Comparison of ENCODE assay signal across 10 cellular contexts in the genomic region with DNA sequence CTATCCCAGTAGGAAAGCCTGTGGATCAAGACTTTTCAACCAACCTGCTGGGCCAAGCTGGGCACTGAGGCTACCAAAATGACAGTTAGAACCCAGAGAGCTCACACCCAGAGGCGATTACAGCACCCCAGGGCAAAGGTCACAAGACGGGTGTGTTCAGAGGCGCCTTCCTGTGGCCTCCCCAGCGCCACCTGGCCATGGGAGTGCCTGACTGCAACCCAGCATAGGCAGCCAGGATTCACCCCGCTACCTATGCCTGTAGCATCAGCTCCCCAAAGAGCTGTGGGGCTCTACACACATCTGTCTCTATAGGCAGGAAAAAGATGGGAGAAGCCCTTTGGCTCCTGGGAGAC. TPM values are rescaled to one million over a fixed set of nuclear protein-coding genes. Genes with fewer than 3 reads are reported as not detected.
DNase-seq lines count a peak whose midpoint lies in the region; ATAC-seq and TF ChIP-seq lines count a peak whose summit lies in the region.
"Had no signal": no experiment of that assay in that cellular context is flagged by ENCODE, and none has a peak within 500 bp of the region (broad histone marks: within the 10 kb centered on the region; RNA-seq: fewer than 3 reads in every experiment).

No MANE protein-coding gene starts in this region.

- peaks cover 29% of the 10 kb centered on the region for H3K36me3 Mint-ChIP-seq in HFFc6 (ENCODE audit: low read depth)
- H3K36me3 Mint-ChIP-seq: CD4-positive, CD25-positive, alpha-beta regulatory T cell had no signal

- no peak overlapping the region for H3K4me3 Mint-ChIP-seq in HFFc6
- H3K4me3 Mint-ChIP-seq: CD4-positive, CD25-positive, alpha-beta regulatory T cell had no signal

- H3K27ac ChIP-seq in PC-3 (ENCODE audit: low read length) (no peak overlapping the region), caudate nucleus (ENCODE audit: low read depth, low read length) (no peak overlapping the region)

- BruUV-seq in PC-3 (replicated peaks; lab: Mats Ljungman, UMichigan) = no TSS peak

- H3K4me3 ChIP-seq in PC-3 (ENCODE audit: low read length) = no peak overlapping the region
- no peak overlapping the region for H3K4me3 ChIP-seq in fibroblast of mammary gland (ENCODE audit: control insufficient read depth, low read depth, low read length)

- H3K9ac ChIP-seq in PC-3 (ENCODE audit: low read length) = no peak overlapping the region

- no peaks in the 10 kb centered on the region for H3K27me3 ChIP-seq in PC-3 (ENCODE audit: low read length)

- H3K9me3 ChIP-seq in PC-3 (ENCODE audit: low read length) = no peaks in the 10 kb centered on the region

- no peak overlapping the region for H3K4me2 ChIP-seq in PC-3 (ENCODE audit: low read length)

- POLR2A ChIA-PET in PC-3 (lab: Charles Lee; ENCODE audit: unreplicated experiment) = no interaction called here

- no peaks in the 10 kb centered on the region for H4K20me1 ChIP-seq in PC-3 (ENCODE audit: low read length)

- H3K27me3 Mint-ChIP-seq in HFFc6 (ENCODE audit: insufficient read depth) = peaks cover 12% of the 10 kb centered on the region
- H3K27me3 Mint-ChIP-seq: CD4-positive, CD25-positive, alpha-beta regulatory T cell had no signal

- no peaks in the 10 kb centered on the region for H3K9me3 Mint-ChIP-seq in HFFc6

- no peaks in the 10 kb centered on the region for H3F3A ChIP-seq in PC-3 (ENCODE audit: low read length, unreplicated experiment)

- TF ChIP-seq CTCF in HFFc6 (IDR thresholded peaks at IDR 0.05) = peak; percentile 58
- peak; percentile 68 for TF ChIP-seq CTCF in PC-3 (conservative IDR thresholded peaks at IDR 0.05; ENCODE audit: low read depth, low read length)
- TF ChIP-seq CTCF in fibroblast of mammary gland (conservative IDR thresholded peaks at IDR 0.05; ENCODE audit: control insufficient read depth, insufficient read depth, low read depth, low read length) = peak; percentile 11

- CTCF ChIA-PET in PC-3 (lab: Charles Lee) = interaction anchor here (0.5 kb wide), 1 partner anchor 988 kb away, joined by 3 read pairs; no protein-coding TSS in a partner anchor

- H3K36me3 ChIP-seq in PC-3 (ENCODE audit: low read depth, low read length) = no peaks in the 10 kb centered on the region

- intact Hi-C loops in PC-3 (cut with micrococcal nuclease) = no loop called here

- peak; percentile 51 for ATAC-seq in PC-3

- peak; percentile 70 for DNase-seq in SIG-M5 treated with dmso at 0.1 percent for 504 hours (lab: John Stamatoyannopoulos, UW; ENCODE audit: unreplicated experiment)
- DNase-seq in SIG-M5 (lab: John Stamatoyannopoulos, UW) = no peak
- no peak for DNase-seq in HFFc6
- peak; percentile 31 for DNase-seq in PC-3
- no peak for DNase-seq in fibroblast of mammary gland (ENCODE audit: low read depth)
- DNase-seq in NCI-H2227 (lab: John Stamatoyannopoulos, UW; ENCODE audit: unreplicated experiment) = no peak
- no peak for DNase-seq in caudate nucleus (lab: John Stamatoyannopoulos, UW)
- DNase-seq in pons (ENCODE audit: low spot score) = no peak

- peaks cover 12% of the 10 kb centered on the region for H3K4me1 Mint-ChIP-seq in HFFc6 (ENCODE audit: low read depth)

- H3K4me1 ChIP-seq in PC-3 (ENCODE audit: insufficient read depth, low read length) = no peaks in the 10 kb centered on the region

- no peaks in the 10 kb centered on the region for H3K9me2 ChIP-seq in PC-3 (replicated peaks; ENCODE audit: low read length)

- no peaks in the 10 kb centered on the region for H3K79me2 ChIP-seq in PC-3 (ENCODE audit: low read length)

- H3K27ac Mint-ChIP-seq in HFFc6 = peak overlapping the region; percentile 69
- H3K27ac Mint-ChIP-seq: CD4-positive, CD25-positive, alpha-beta regulatory T cell had no signal

- no peak overlapping the region for H2AFZ ChIP-seq in PC-3 (ENCODE audit: low read length)

RNA-seq across cellular contexts. Expression of a gene that starts 33.5 kb away (rescaled TPM):
- total RNA-seq in HFFc6 (2021; fragmentation: NEBNext Ultra II Directional; extraction: Animal tissue kit (Norgen Biotek cat#: 25700)) = 100 to 1,000 TPM; 137 to 208 (median 180) TPM
- total RNA-seq in PC-3 (2014; rRNA removed) = 0.12 and 0.66 TPM in 2 replicates
- total RNA-seq: CD4-positive, CD25-positive, alpha-beta regulatory T cell had no signal

RNA-seq across cellular contexts. Expression of a gene that starts 35.8 kb away (rescaled TPM):
- 1 to 10 TPM in 2 of 6 experiments, under 1 TPM in 4; 0.26 to 1.5 (median 0.78) TPM for total RNA-seq in HFFc6 (2021; fragmentation: NEBNext Ultra II Directional; extraction: Animal tissue kit (Norgen Biotek cat#: 25700))
- not detected in 2 replicates for total RNA-seq in PC-3 (2014; rRNA removed)
- total RNA-seq: CD4-positive, CD25-positive, alpha-beta regulatory T cell; myocyte had no signal

RNA-seq across cellular contexts. Expression of a gene that starts 44.4 kb away (rescaled TPM):
- under 1 TPM in 1 of 6 experiments, not detected in 5; 0.11 TPM for total RNA-seq in HFFc6 (2021; fragmentation: NEBNext Ultra II Directional; extraction: Animal tissue kit (Norgen Biotek cat#: 25700))
- total RNA-seq in PC-3 (2014; rRNA removed) = not detected in 2 replicates
- total RNA-seq: CD4-positive, CD25-positive, alpha-beta regulatory T cell; myocyte had no signal

Comparison
In these comparisons a context has a peak if more than half of its experiments do, and no peak if none do; other contexts are left out.
1. DNase-seq: peak in SIG-M5 treated with dmso at 0.1 percent for 504 hours (single experiment) and PC-3 (single experiment); none in SIG-M5 (single experiment), HFFc6 (single experiment), fibroblast of mammary gland (single experiment), NCI-H2227 (single experiment), caudate nucleus (0 of 61) and pons (single experiment).
2. CTCF ChIP-seq: peak in every context shown above with its lines; median percentile 68 in PC-3; 58 in HFFc6; 11 in fibroblast of mammary gland.
3. RNA of a gene that starts 33.5 kb away (total RNA-seq): 137 to 208 TPM in HFFc6; 0.12 to 0.66 TPM in PC-3; every median in the first group is over 10 times any median in the second.